24 cellular contexts compared by ENCODE assay signal in genomic region chr7:45589915-45590678, GRCh38.
"Had no signal": no experiment of that assay in that cellular context is flagged by ENCODE, and none has a peak within 500 bp of the region (broad histone marks: within the 10 kb centered on the region; RNA-seq: fewer than 3 reads in every experiment).

No MANE protein-coding gene starts in this region.

- FAIRE-seq: astrocyte, islet of Langerhans, pancreas had no signal

- H3K27me3 Mint-ChIP-seq: activated CD4-positive, alpha-beta memory T cell treated with anti-CD3 and anti-CD28 coated beads, Interleukin-2, amount 10 ng/mL, durations not matched to agents 7 days and 5 days; activated CD8-positive, alpha-beta memory T cell treated with anti-CD3 and anti-CD28 coated beads, Interleukin-2, amount 10 ng/mL, durations not matched to agents 7 days and 5 days; activated naive CD4-positive, alpha-beta T cell treated with anti-CD3 and anti-CD28 coated beads, Interleukin-2, amount 50 U/mL, for 24 hours; dendritic cell treated with granulocyte-macrophage colony-stimulating factor and Interleukin-4, amounts not matched to agents 40 ng/mL and 50 ng/mL, for 4 days; T-cell had no signal

- H3K36me3 ChIP-seq: breast epithelium, pancreas, tibial nerve had no signal

- H3K27me3 ChIP-seq: breast epithelium, hepatocyte, pancreas, tibial nerve had no signal

- ATAC-seq: activated CD8-positive, alpha-beta memory T cell treated with anti-CD3 and anti-CD28 coated beads, Interleukin-2, amount 10 ng/mL, durations not matched to agents 7 days and 5 days; left lobe of liver; pancreas; SK-N-SH treated with all-trans-retinoic acid at 6 μM for 48 hours; T-cell had no signal

- H3K9me3 ChIP-seq: breast epithelium, pancreas, tibial nerve had no signal

- H2AFZ ChIP-seq: hepatocyte had no signal

- H3K4me2 ChIP-seq: hepatocyte had no signal

- H3K27ac Mint-ChIP-seq: activated CD4-positive, alpha-beta memory T cell treated with anti-CD3 and anti-CD28 coated beads, Interleukin-2, amount 10 ng/mL, durations not matched to agents 7 days and 5 days; activated CD8-positive, alpha-beta memory T cell treated with anti-CD3 and anti-CD28 coated beads, Interleukin-2, amount 10 ng/mL, durations not matched to agents 7 days and 5 days; activated naive CD4-positive, alpha-beta T cell treated with anti-CD3 and anti-CD28 coated beads, Interleukin-2, amount 50 U/mL, for 24 hours; dendritic cell treated with granulocyte-macrophage colony-stimulating factor and Interleukin-4, amounts not matched to agents 40 ng/mL and 50 ng/mL, for 4 days; T-cell had no signal

- H3K4me3 ChIP-seq: breast epithelium, hepatocyte, pancreas, tibial nerve had no signal

- H3K27ac ChIP-seq: breast epithelium, hepatocyte, pancreas, tibial nerve had no signal

- H3K36me3 Mint-ChIP-seq: activated CD8-positive, alpha-beta memory T cell treated with anti-CD3 and anti-CD28 coated beads, Interleukin-2, amount 10 ng/mL, durations not matched to agents 7 days and 5 days; activated naive CD4-positive, alpha-beta T cell treated with anti-CD3 and anti-CD28 coated beads, Interleukin-2, amount 50 U/mL, for 24 hours; T-cell had no signal

- H3K4me3 Mint-ChIP-seq: activated CD4-positive, alpha-beta memory T cell treated with anti-CD3 and anti-CD28 coated beads, Interleukin-2, amount 10 ng/mL, durations not matched to agents 7 days and 5 days; activated CD8-positive, alpha-beta memory T cell treated with anti-CD3 and anti-CD28 coated beads, Interleukin-2, amount 10 ng/mL, durations not matched to agents 7 days and 5 days; activated naive CD4-positive, alpha-beta T cell treated with anti-CD3 and anti-CD28 coated beads, Interleukin-2, amount 50 U/mL, for 24 hours; dendritic cell treated with granulocyte-macrophage colony-stimulating factor and Interleukin-4, amounts not matched to agents 40 ng/mL and 50 ng/mL, for 4 days; T-cell had no signal

- H3K9me3 Mint-ChIP-seq: activated CD4-positive, alpha-beta memory T cell treated with anti-CD3 and anti-CD28 coated beads, Interleukin-2, amount 10 ng/mL, durations not matched to agents 7 days and 5 days; activated naive CD4-positive, alpha-beta T cell treated with anti-CD3 and anti-CD28 coated beads, Interleukin-2, amount 50 U/mL, for 24 hours; dendritic cell treated with granulocyte-macrophage colony-stimulating factor and Interleukin-4, amounts not matched to agents 40 ng/mL and 50 ng/mL, for 4 days; T-cell had no signal

- H3K79me2 ChIP-seq: hepatocyte had no signal

- H3K4me1 ChIP-seq: breast epithelium, pancreas, tibial nerve had no signal

- H3K4me1 Mint-ChIP-seq: activated CD4-positive, alpha-beta memory T cell treated with anti-CD3 and anti-CD28 coated beads, Interleukin-2, amount 10 ng/mL, durations not matched to agents 7 days and 5 days; activated CD8-positive, alpha-beta memory T cell treated with anti-CD3 and anti-CD28 coated beads, Interleukin-2, amount 10 ng/mL, durations not matched to agents 7 days and 5 days; activated naive CD4-positive, alpha-beta T cell treated with anti-CD3 and anti-CD28 coated beads, Interleukin-2, amount 50 U/mL, for 24 hours; T-cell had no signal

- DNase-seq: activated CD4-positive, alpha-beta T cell treated with anti-CD3 and anti-CD28 coated beads for 48 hours; activated CD4-positive, CD25-positive, alpha-beta regulatory T cell; activated CD8-positive, alpha-beta memory T cell treated with anti-CD3 and anti-CD28 coated beads, Interleukin-2, amount 10 ng/mL, durations not matched to agents 7 days and 5 days; activated gamma-delta T cell; activated T-cell treated with anti-CD3 and anti-CD28 coated beads, Interleukin-2, amount 50 U/mL, for 48 hours; cerebellar nuclear complex; effector memory CD4-positive, alpha-beta T cell; stimulated activated CD4-positive, alpha-beta T cell treated with anti-CD3 and anti-CD28 coated beads, Interleukin-12 subunit alpha, Interleukin-12 subunit beta, amount 100 ng/mL, for 4 hours; stimulated activated CD4-positive, alpha-beta T cell treated with anti-CD3 and anti-CD28 coated beads, Interleukin-1b, Interleukin-23, amount 100 ng/mL, for 48 hours; stimulated activated CD8-positive, alpha-beta memory T cell treated with anti-CD3 and anti-CD28 coated beads, Interleukin-4, amount 100 ng/mL, for 48 hours; stimulated activated naive CD4-positive, alpha-beta T cell treated with Interleukin-2 at 50 U/mL for 16 hours; T-cell; T-helper 9 cell had no signal
